In the genomic region with DNA sequence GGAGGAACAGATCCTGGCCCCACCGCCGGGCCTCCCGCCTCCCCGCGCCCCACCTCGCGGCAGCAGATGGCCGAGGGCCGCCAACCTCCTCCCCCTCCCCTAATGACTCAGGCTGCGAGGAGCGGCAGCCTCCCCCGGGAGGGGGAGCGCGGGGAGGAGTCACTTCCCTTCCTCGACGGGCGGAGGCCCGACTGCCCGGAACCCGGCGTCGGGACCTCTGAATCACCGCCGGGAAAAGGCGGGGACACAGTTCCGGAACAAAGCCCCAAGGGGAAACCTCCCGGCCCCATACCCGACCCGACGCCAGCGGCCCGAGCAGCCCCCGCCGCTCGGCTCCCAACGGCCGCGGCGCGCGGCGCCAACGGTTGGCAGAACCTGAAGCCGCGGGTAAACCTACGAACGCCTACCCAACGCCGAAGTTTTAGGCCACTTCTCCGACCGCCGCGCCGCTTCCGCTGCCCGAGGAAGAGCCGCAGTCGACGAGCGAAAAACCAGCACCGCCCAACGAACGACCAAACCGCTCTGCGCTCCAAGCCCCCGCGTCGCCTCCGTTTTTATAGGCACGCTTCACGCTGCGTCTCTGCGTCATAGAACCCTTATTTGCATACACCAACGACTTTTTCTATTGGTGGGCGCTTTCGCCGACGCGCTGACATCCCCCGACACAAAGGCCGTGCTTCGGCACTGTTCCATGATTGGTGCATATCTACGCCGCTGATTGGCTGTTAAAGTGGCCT, we compare ENCODE assay signal across 8 cellular contexts.
DNase-seq lines count a peak whose midpoint lies in the region; ATAC-seq and TF ChIP-seq lines count a peak whose summit lies in the region.

No MANE protein-coding gene starts in this region.

- no peaks in the 10 kb centered on the region for H3K9me3 Mint-ChIP-seq in memory B cell

- peaks cover 26% of the 10 kb centered on the region for H3K4me1 Mint-ChIP-seq in memory B cell

- ATAC-seq in memory B cell (ENCODE audit: low read depth): peak; percentile 64

- TF ChIP-seq CTCF in GM20000 (IDR thresholded peaks at IDR 0.05; ENCODE audit: extremely low read depth, missing control alignments): no peak

- H3K4me3 Mint-ChIP-seq in memory B cell: peak overlapping the region; percentile 96

- H3K36me3 Mint-ChIP-seq in memory B cell: peaks cover 15% of the 10 kb centered on the region

- H3K36me3 ChIP-seq in effector memory CD4-positive, alpha-beta T cell (ENCODE audit: control insufficient read depth, insufficient read depth, low read length): peaks cover 26% of the 10 kb centered on the region

- no peaks in the 10 kb centered on the region for H3K27me3 Mint-ChIP-seq in memory B cell

- peak overlapping the region; percentile 99 for H3K27ac ChIP-seq in effector memory CD4-positive, alpha-beta T cell (ENCODE audit: insufficient read depth, low read length, poor library complexity, severe bottlenecking)

- peak overlapping the region; percentile 100 for H3K27ac Mint-ChIP-seq in memory B cell

- no peaks in the 10 kb centered on the region for H3K27me3 ChIP-seq in effector memory CD4-positive, alpha-beta T cell (replicated peaks; ENCODE audit: control insufficient read depth, insufficient read depth, low read length, poor library complexity, severe bottlenecking)

- H3K4me3 ChIP-seq in effector memory CD4-positive, alpha-beta T cell (ENCODE audit: insufficient read depth, low read depth, low read length, poor library complexity, severe bottlenecking): peak overlapping the region; percentile 91

- peak; percentile 98 for DNase-seq in CMK (ENCODE audit: low read depth)
- peak; percentile 96 for DNase-seq in GM20000 (ENCODE audit: low spot score)
- DNase-seq in HS-5 (ENCODE audit: low read depth): peak; percentile 99
- peak; percentile 73 for DNase-seq in NK-92 (lab: John Stamatoyannopoulos, UW; ENCODE audit: unreplicated experiment)
- peak; percentile 88 to 92 for DNase-seq in activated CD8-positive, alpha-beta memory T cell treated with anti-CD3 and anti-CD28 coated beads for 4 hours (ENCODE audit: low read depth in 2 of 2)
- peak; percentile 90 to 94 (median 93) for DNase-seq in effector memory CD4-positive, alpha-beta T cell
- DNase-seq in memory B cell (ENCODE audit: low spot score in 2 of 2): peak; percentile 89 to 92
- peak; percentile 79 for DNase-seq in stimulated activated CD8-positive, alpha-beta memory T cell treated with anti-CD3 and anti-CD28 coated beads, Interleukin-12 subunit alpha, Interleukin-12 subunit beta, amount 100 ng/mL, for 24 hours (ENCODE audit: extremely low read depth)

- H3K4me1 ChIP-seq in effector memory CD4-positive, alpha-beta T cell (ENCODE audit: control insufficient read depth, insufficient read depth, low read length, poor library complexity, severe bottlenecking): peaks cover 25% of the 10 kb centered on the region

- H3K9me3 ChIP-seq in effector memory CD4-positive, alpha-beta T cell (ENCODE audit: control insufficient read depth, low read length): no peaks in the 10 kb centered on the region

Comparison
In these comparisons a context has a peak if more than half of its experiments do, and no peak if none do; other contexts are left out.
1. Peak in every context shown above with its lines: DNase-seq, ATAC-seq, H3K4me3 ChIP-seq and H3K27ac ChIP-seq.